In genomic region chr4:79141530-79141929, GRCh38 we compare ENCODE assay signal across 15 cellular contexts.
DNase-seq lines count a peak whose midpoint lies in the region; ATAC-seq and TF ChIP-seq lines count a peak whose summit lies in the region.
"Had no signal": no experiment of that assay in that cellular context is flagged by ENCODE, and none has a peak within 500 bp of the region (broad histone marks: within the 10 kb centered on the region; RNA-seq: fewer than 3 reads in every experiment).

No MANE protein-coding gene starts in this region.

- peaks cover 21% of the 10 kb centered on the region for H3K9me3 Mint-ChIP-seq in nephron progenitor cell

- DNase-seq in GM04504 (ENCODE audit: low read depth) (peak; percentile 1), NT2/D1 (ENCODE audit: low read depth, low spot score) (peak; percentile 5), nephron progenitor cell (peak; percentile 47), NCI-H2171 (lab: John Stamatoyannopoulos, UW) (no peak), NCI-H2227 treated with DMSO at 0.1 percent for 48 hours (lab: John Stamatoyannopoulos, UW) (no peak), NCI-H1694 treated with DMSO at 0.1 percent for 48 hours (lab: John Stamatoyannopoulos, UW) (no peak)
- DNase-seq: activated CD8-positive, alpha-beta memory T cell treated with anti-CD3 and anti-CD28 coated beads, Interleukin-2, amount 50 U/mL, for 4 hours; anterior cingulate cortex; esophagus squamous epithelium; NCI-H510A treated with DMSO at 0.1 percent for 48 hours; right lobe of liver had no signal

- H3K36me3 ChIP-seq in NT2/D1 (ENCODE audit: insufficient read depth, insufficient read length, low read length), result no peaks in the 10 kb centered on the region
- H3K36me3 ChIP-seq: esophagus squamous epithelium, right lobe of liver had no signal

- H3K27ac Mint-ChIP-seq in nephron progenitor cell, result no peak overlapping the region
- H3K27ac Mint-ChIP-seq: CD8-positive, alpha-beta memory T cell; mesothelial cell of epicardium had no signal

- H3K9ac ChIP-seq in NT2/D1 (ENCODE audit: insufficient read length, low read depth), result no peak overlapping the region

- H3K27me3 ChIP-seq in NT2/D1 (ENCODE audit: insufficient read depth, insufficient read length), result no peaks in the 10 kb centered on the region
- H3K27me3 ChIP-seq: esophagus squamous epithelium, right lobe of liver had no signal

- no peaks in the 10 kb centered on the region for H3K36me3 Mint-ChIP-seq in nephron progenitor cell (ENCODE audit: low read depth)
- H3K36me3 Mint-ChIP-seq: CD8-positive, alpha-beta memory T cell had no signal

- H3K4me1 ChIP-seq in NT2/D1 (ENCODE audit: insufficient read depth, insufficient read length), result no peaks in the 10 kb centered on the region
- H3K4me1 ChIP-seq: right lobe of liver had no signal

- no peaks in the 10 kb centered on the region for H3K9me3 ChIP-seq in NT2/D1 (ENCODE audit: insufficient read depth, low read length)
- H3K9me3 ChIP-seq: right lobe of liver had no signal

- no peak overlapping the region for H3K4me3 Mint-ChIP-seq in nephron progenitor cell
- H3K4me3 Mint-ChIP-seq: CD8-positive, alpha-beta memory T cell; mesothelial cell of epicardium had no signal

- H3K27me3 Mint-ChIP-seq in nephron progenitor cell (ENCODE audit: low read depth, poor library complexity), result peaks cover 3% of the 10 kb centered on the region
- H3K27me3 Mint-ChIP-seq: CD8-positive, alpha-beta memory T cell had no signal

- no peaks in the 10 kb centered on the region for H3K4me1 Mint-ChIP-seq in nephron progenitor cell
- H3K4me1 Mint-ChIP-seq: CD8-positive, alpha-beta memory T cell; mesothelial cell of epicardium had no signal

- TF ChIP-seq CTCF in nephron progenitor cell (IDR thresholded peaks at IDR 0.05), result no peak

- H3K4me3 ChIP-seq in NT2/D1 (ENCODE audit: insufficient read length, low read depth), result no peak overlapping the region
- H3K4me3 ChIP-seq: esophagus squamous epithelium, right lobe of liver had no signal

- peak; percentile 84 for ATAC-seq in esophagus mucosa
- ATAC-seq in HG02840 (IDR thresholded peaks at IDR 0.05; ENCODE audit: low FRiP score, unreplicated experiment), result no peak

Comparison
In these comparisons a context has a peak if more than half of its experiments do, and no peak if none do; other contexts are left out.
1. DNase-seq: peak in GM04504 (single experiment), NT2/D1 (single experiment) and nephron progenitor cell (single experiment); none in NCI-H2171 (single experiment), NCI-H2227 treated with DMSO at 0.1 percent for 48 hours (single experiment) and NCI-H1694 treated with DMSO at 0.1 percent for 48 hours (single experiment).